Comparison of ENCODE assay signal across 8 cellular contexts in genomic region chrX:119398974-119399771, GRCh38. TPM values are rescaled to one million over a fixed set of nuclear protein-coding genes. Genes with fewer than 3 reads are reported as not detected.
DNase-seq lines count a peak whose midpoint lies in the region; ATAC-seq and TF ChIP-seq lines count a peak whose summit lies in the region.

Gene SLC25A43 (plus strand): TSS chrX:119399336. CDS start chrX:119399404, 68 bp downstream.

- CTCF ChIA-PET in activated CD8-positive, alpha-beta memory T cell treated with anti-CD3 and anti-CD28 coated beads for 36 hours (lab: Charles Lee): interaction anchor here (0.6 kb wide), 1 partner anchor 92 kb away, joined by 3 read pairs; no protein-coding TSS in a partner anchor

- H3K9ac ChIP-seq in mucosa of stomach (ENCODE audit: low read length): peak within 1 kb of the TSS; percentile 68

- DNase-seq in GM12864 (ENCODE audit: low read depth) (no peak), epithelial cell of esophagus (ENCODE audit: low read depth) (no peak), thoracic aorta (ENCODE audit: low spot score) (no peak), SW 1271 (lab: John Stamatoyannopoulos, UW) (no peak)

- POLR2A ChIA-PET in activated CD8-positive, alpha-beta memory T cell treated with anti-CD3 and anti-CD28 coated beads for 36 hours (lab: Charles Lee): interaction anchor here (0.6 to 0.9 kb wide), 2 partner anchors 69 to 870 kb away, joined by 3 to 4 read pairs; partner anchors contain the start of gene SLC25A5

- H3K27ac ChIP-seq in KOPT-K1 (ENCODE audit: low read depth, low read length, poor library complexity, severe bottlenecking) (peak within 1 kb of the TSS; percentile 28), thoracic aorta (peak within 1 kb of the TSS; percentile 71 to 81)

- H3K27me3 ChIP-seq in mucosa of stomach (ENCODE audit: control insufficient read depth, insufficient read depth, low read length) (no peaks in the 10 kb centered on the region), thoracic aorta (replicated peaks; ENCODE audit: insufficient read depth) (no peaks in the 10 kb centered on the region)

- H3K4me1 ChIP-seq in mucosa of stomach (ENCODE audit: control insufficient read depth, insufficient read depth, low read length): peaks cover 14% of the 10 kb centered on the region
- H3K4me1 ChIP-seq in thoracic aorta (ENCODE audit: control insufficient read depth in 1 of 2, low read depth in 2 of 2): peaks cover 3 to 9% of the 10 kb centered on the region in 2 donors

- ATAC-seq in GM21825 (IDR thresholded peaks at IDR 0.05; ENCODE audit: unreplicated experiment) (peak; percentile 93), thoracic aorta (ENCODE audit: insufficient number of reproducible peaks, low FRiP score, low read depth) (peak; percentile 20)

- TF ChIP-seq CTCF in GM12864 (IDR thresholded peaks at IDR 0.05; ENCODE audit: low read depth, low read length, missing control alignments) (no peak), epithelial cell of esophagus (IDR thresholded peaks at IDR 0.05; ENCODE audit: insufficient read depth, low read depth, low read length, missing control alignments) (no peak), thoracic aorta (IDR thresholded peaks at IDR 0.05) (no peak)

- H3K9me3 ChIP-seq in KOPT-K1 (ENCODE audit: insufficient read depth, low read length, poor library complexity, severe bottlenecking): no peaks in the 10 kb centered on the region
- no peaks in the 10 kb centered on the region for H3K9me3 ChIP-seq in mucosa of stomach (ENCODE audit: control insufficient read depth, low read length)
- H3K9me3 ChIP-seq in thoracic aorta: no peaks in the 10 kb centered on the region

- no peaks in the 10 kb centered on the region for H3K36me3 ChIP-seq in KOPT-K1 (ENCODE audit: insufficient read depth, low read length)
- H3K36me3 ChIP-seq in mucosa of stomach (ENCODE audit: control insufficient read depth, insufficient read depth, low read length): no peaks in the 10 kb centered on the region
- H3K36me3 ChIP-seq in thoracic aorta: no peaks in the 10 kb centered on the region

- H3K4me3 ChIP-seq in GM12864 (ENCODE audit: low read depth, low read length) (peak within 1 kb of the TSS; percentile 74), epithelial cell of esophagus (ENCODE audit: low read length) (peak within 1 kb of the TSS; percentile 61), mucosa of stomach (ENCODE audit: low read length) (peak within 1 kb of the TSS; percentile 14), thoracic aorta (peak within 1 kb of the TSS; percentile 83)

RNA-seq across cellular contexts. Expression of gene SLC25A43, which starts in this region (rescaled TPM):
- 10 to 100 TPM; 10.2 to 10.6 TPM for total RNA-seq in activated CD8-positive, alpha-beta memory T cell treated with anti-CD3 and anti-CD28 coated beads for 36 hours
- total RNA-seq in thoracic aorta: 10 to 100 TPM; 12.3 to 24.4 TPM

Comparison
In these comparisons a context has a peak if more than half of its experiments do, and no peak if none do; other contexts are left out.
1. H3K4me3 ChIP-seq: peak in every context shown above with its lines; median percentile 83 in thoracic aorta; 74 in GM12864; 61 in epithelial cell of esophagus; 14 in mucosa of stomach.